ENCODE assay signal across 1 cellular context in genomic region chr20:7936735-7937078, GRCh38.
TF ChIP-seq lines count a peak whose summit lies in the region.

No MANE protein-coding gene starts in this region.

TF ChIP-seq in HCT116, 20 proteins besides CTCF, POLR2A, EP300 and RAD21 (continued from another document):
- TF ChIP-seq EGR1 (IDR thresholded peaks at IDR 0.05; ENCODE audit: low read depth) (no peak), ZNF274 (IDR thresholded peaks at IDR 0.05; ENCODE audit: low read depth, low read length) (no peak), EZH2 (IDR thresholded peaks at IDR 0.05) (no peak), ZFX (IDR thresholded peaks at IDR 0.05) (no peak), ATF3 (IDR thresholded peaks at IDR 0.05) (no peak), SRF (IDR thresholded peaks at IDR 0.05; ENCODE audit: low read depth) (no peak)
- TF ChIP-seq, protein P1, sequence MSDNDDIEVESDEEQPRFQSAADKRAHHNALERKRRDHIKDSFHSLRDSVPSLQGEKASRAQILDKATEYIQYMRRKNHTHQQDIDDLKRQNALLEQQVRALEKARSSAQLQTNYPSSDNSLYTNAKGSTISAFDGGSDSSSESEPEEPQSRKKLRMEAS (IDR thresholded peaks at IDR 0.05) = no peak
- TF ChIP-seq, protein P2, sequence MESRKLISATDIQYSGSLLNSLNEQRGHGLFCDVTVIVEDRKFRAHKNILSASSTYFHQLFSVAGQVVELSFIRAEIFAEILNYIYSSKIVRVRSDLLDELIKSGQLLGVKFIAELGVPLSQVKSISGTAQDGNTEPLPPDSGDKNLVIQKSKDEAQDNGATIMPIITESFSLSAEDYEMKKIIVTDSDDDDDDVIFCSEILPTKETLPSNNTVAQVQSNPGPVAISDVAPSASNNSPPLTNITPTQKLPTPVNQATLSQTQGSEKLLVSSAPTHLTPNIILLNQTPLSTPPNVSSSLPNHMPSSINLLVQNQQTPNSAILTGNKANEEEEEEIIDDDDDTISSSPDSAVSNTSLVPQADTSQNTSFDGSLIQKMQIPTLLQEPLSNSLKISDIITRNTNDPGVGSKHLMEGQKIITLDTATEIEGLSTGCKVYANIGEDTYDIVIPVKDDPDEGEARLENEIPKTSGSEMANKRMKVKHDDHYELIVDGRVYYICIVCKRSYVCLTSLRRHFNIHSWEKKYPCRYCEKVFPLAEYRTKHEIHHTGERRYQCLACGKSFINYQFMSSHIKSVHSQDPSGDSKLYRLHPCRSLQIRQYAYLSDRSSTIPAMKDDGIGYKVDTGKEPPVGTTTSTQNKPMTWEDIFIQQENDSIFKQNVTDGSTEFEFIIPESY (IDR thresholded peaks at IDR 0.05; ENCODE audit: extremely low read depth, insufficient replicate concordance, low read length) = no peak
TF ChIP-seq in HCT116: peak in this region for 0.
